In genomic region chr13:54305377-54305776, GRCh38 we compare ENCODE assay signal across 15 cellular contexts.
"Had no signal": no experiment of that assay in that cellular context is flagged by ENCODE, and none has a peak within 500 bp of the region (broad histone marks: within the 10 kb centered on the region; RNA-seq: fewer than 3 reads in every experiment).

No MANE protein-coding gene starts in this region.

- DNase-seq: activated CD4-positive, alpha-beta T cell treated with anti-CD3 and anti-CD28 coated beads, Interleukin-2, amount 10 ng/mL, durations not matched to agents 24 days and 14 days; activated CD8-positive, alpha-beta T cell treated with anti-CD3 and anti-CD28 coated beads for 36 hours; activated naive CD4-positive, alpha-beta T cell treated with anti-CD3 and anti-CD28 coated beads for 36 hours; activated T-cell treated with anti-CD3 and anti-CD28 coated beads, Interleukin-2, amount 50 U/mL, for 1 hour; caudate nucleus; foreskin keratinocyte; naive thymus-derived CD8-positive, alpha-beta T cell; retina; stimulated activated naive B cell treated with anti-CD40 and anti-IgM and Interleukin-4, amounts not matched to agents 10 μg/mL and 1 μg/mL and 100 μg/mL, for 72 hours; T-helper 9 cell had no signal

- H3K27me3 Mint-ChIP-seq: activated CD4-positive, alpha-beta T cell treated with anti-CD3 and anti-CD28 coated beads, Interleukin-2, amount 10 ng/mL, durations not matched to agents 24 days and 14 days; activated CD8-positive, alpha-beta T cell treated with anti-CD3 and anti-CD28 coated beads for 36 hours; brain; naive thymus-derived CD8-positive, alpha-beta T cell; stimulated activated naive B cell treated with anti-CD40 and anti-IgM and Interleukin-4, amounts not matched to agents 10 μg/mL and 1 μg/mL and 100 μg/mL, for 72 hours had no signal

- H3K9ac ChIP-seq: parathyroid adenoma had no signal

- ATAC-seq: activated CD8-positive, alpha-beta T cell treated with anti-CD3 and anti-CD28 coated beads for 36 hours; foreskin keratinocyte; naive thymus-derived CD8-positive, alpha-beta T cell; stimulated activated naive B cell treated with anti-CD40 and anti-IgM and Interleukin-4, amounts not matched to agents 10 μg/mL and 1 μg/mL and 100 μg/mL, for 72 hours had no signal

- H3K4me2 ChIP-seq: hepatocyte had no signal

- H3K79me2 ChIP-seq: hepatocyte, parathyroid adenoma had no signal

- H3K36me3 Mint-ChIP-seq: brain; stimulated activated naive B cell treated with anti-CD40 and anti-IgM and Interleukin-4, amounts not matched to agents 10 μg/mL and 1 μg/mL and 100 μg/mL, for 72 hours had no signal

- H3K9me3 ChIP-seq: neutrophil had no signal

- H3K27ac ChIP-seq: foreskin keratinocyte, hepatocyte, neutrophil, parathyroid adenoma had no signal

- H3K4me3 Mint-ChIP-seq: activated CD4-positive, alpha-beta T cell treated with anti-CD3 and anti-CD28 coated beads, Interleukin-2, amount 10 ng/mL, durations not matched to agents 24 days and 14 days; activated CD8-positive, alpha-beta T cell treated with anti-CD3 and anti-CD28 coated beads for 36 hours; activated naive CD4-positive, alpha-beta T cell treated with anti-CD3 and anti-CD28 coated beads for 36 hours; brain; naive thymus-derived CD8-positive, alpha-beta T cell; stimulated activated naive B cell treated with anti-CD40 and anti-IgM and Interleukin-4, amounts not matched to agents 10 μg/mL and 1 μg/mL and 100 μg/mL, for 72 hours had no signal

- H3K4me3 ChIP-seq: hepatocyte had no signal

- H3K4me1 ChIP-seq: foreskin keratinocyte, parathyroid adenoma had no signal

- H3K4me1 Mint-ChIP-seq: activated CD4-positive, alpha-beta T cell treated with anti-CD3 and anti-CD28 coated beads, Interleukin-2, amount 10 ng/mL, durations not matched to agents 24 days and 14 days; brain; naive thymus-derived CD8-positive, alpha-beta T cell; stimulated activated naive B cell treated with anti-CD40 and anti-IgM and Interleukin-4, amounts not matched to agents 10 μg/mL and 1 μg/mL and 100 μg/mL, for 72 hours had no signal

- H3K27ac Mint-ChIP-seq: activated CD4-positive, alpha-beta T cell treated with anti-CD3 and anti-CD28 coated beads, Interleukin-2, amount 10 ng/mL, durations not matched to agents 24 days and 14 days; activated CD8-positive, alpha-beta T cell treated with anti-CD3 and anti-CD28 coated beads for 36 hours; activated naive CD4-positive, alpha-beta T cell treated with anti-CD3 and anti-CD28 coated beads for 36 hours; activated T-helper 2 cell treated with anti-CD3 and anti-CD28 coated beads, Interferon-gamma antibody, Interleukin-2, Interleukin-4, amounts not matched to agents 10 μg/mL and 5 μg/mL and 100 μg/mL, durations not matched to agents 14 hours and 24 hours and 36 hours; naive thymus-derived CD8-positive, alpha-beta T cell; stimulated activated naive B cell treated with anti-CD40 and anti-IgM and Interleukin-4, amounts not matched to agents 10 μg/mL and 1 μg/mL and 100 μg/mL, for 72 hours had no signal

- H3K36me3 ChIP-seq: neutrophil had no signal

- H3K27me3 ChIP-seq: foreskin keratinocyte, hepatocyte, neutrophil had no signal

- H2AFZ ChIP-seq: hepatocyte, parathyroid adenoma had no signal
